Comparison of ENCODE assay signal across 8 cellular contexts in genomic region chr17:75645889-75646625, GRCh38. TPM values are rescaled to one million over a fixed set of nuclear protein-coding genes. Genes with fewer than 3 reads are reported as not detected.
A peak's percentile ranks its signal among the peaks of the same experiment; 100 is the strongest.
DNase-seq lines count a peak whose midpoint lies in the region; ATAC-seq, FAIRE-seq and TF ChIP-seq lines count a peak whose summit lies in the region.

No MANE protein-coding gene starts in this region.

- no peaks in the 10 kb centered on the region; the same call in 1 of the 2 replicates for H3K36me3 ChIP-seq in PC-9 (ENCODE audit: low read depth)
- peaks cover 0 to 6% of the 10 kb centered on the region in 2 donors for H3K36me3 ChIP-seq in prostate gland
- peaks cover 0 to 26% of the 10 kb centered on the region in 2 donors for H3K36me3 ChIP-seq in gastrocnemius medialis

- TF ChIP-seq CTCF in PC-9 (conservative IDR thresholded peaks at IDR 0.05), result no peak
- no peak for TF ChIP-seq CTCF in prostate gland (IDR thresholded peaks at IDR 0.05)
- TF ChIP-seq CTCF in gastrocnemius medialis (IDR thresholded peaks at IDR 0.05 in 4 of 5, conservative IDR thresholded peaks at IDR 0.05 in 1 of 5), result no peak

- intact Hi-C loops in PC-9 (cut with micrococcal nuclease; ENCODE audit: unreplicated experiment), result loop anchor here (1.0 to 5.0 kb wide), 3 partner anchors 39 to 114 kb away; no protein-coding TSS in a partner anchor
- intact Hi-C loops in prostate gland (cut with DNase I), result no loop called here
- intact Hi-C loops in gastrocnemius medialis (cut with DNase I; ENCODE audit: low total_unique reads), result no loop called here

- H3K4me2 ChIP-seq in PC-9, result peak overlapping the region; percentile 68

- H3K4me3 ChIP-seq in PC-9, result no peak overlapping the region
- no peak overlapping the region for H3K4me3 ChIP-seq in prostate gland
- no peak overlapping the region for H3K4me3 ChIP-seq in gastrocnemius medialis

- BruUV-seq in PC-9 (replicated peaks; lab: Mats Ljungman, UMichigan), result TSS peak; percentile 59

- H2AFZ ChIP-seq in PC-9, result no peak overlapping the region

- peaks cover 51% of the 10 kb centered on the region for H3K4me1 ChIP-seq in PC-9 (replicated peaks; ENCODE audit: insufficient read depth)
- peaks cover 13% of the 10 kb centered on the region for H3K4me1 ChIP-seq in prostate gland (replicated peaks)
- no peaks in the 10 kb centered on the region for H3K4me1 ChIP-seq in gastrocnemius medialis

- H3K27me3 ChIP-seq in PC-9 (ENCODE audit: insufficient read depth, low read depth) (no peaks in the 10 kb centered on the region), prostate gland (replicated peaks; ENCODE audit: insufficient read depth) (no peaks in the 10 kb centered on the region), gastrocnemius medialis (no peaks in the 10 kb centered on the region)

- H3K9me2 ChIP-seq in PC-9 (ENCODE audit: insufficient read depth), result no peaks in the 10 kb centered on the region

- POLR2A ChIA-PET in PC-9 (lab: Charles Lee; ENCODE audit: unreplicated experiment), result interaction anchor here (0.5 to 1.4 kb wide), 10 partner anchors 9 to 401 kb away, joined by 3 to 7 read pairs (median 4); partner anchors contain the start of gene SMIM5

- WGBS in prostate gland, result 44% methylated on average over 16 of the region's 16 CpGs

- peaks cover 43% of the 10 kb centered on the region for H3F3A ChIP-seq in PC-9 (ENCODE audit: insufficient read depth, low read depth)

- FAIRE-seq in frontal cortex (lab: Jason Lieb, UNC), result peak; percentile 3

- H3K79me2 ChIP-seq in PC-9 (ENCODE audit: low read depth), result 0 out of 2 replicates have a peak, but pooled peaks cover 6% of the 10 kb centered on the region

- no peaks in the 10 kb centered on the region for H3K9me3 ChIP-seq in PC-9 (ENCODE audit: insufficient read depth, low read depth)
- no peaks in the 10 kb centered on the region for H3K9me3 ChIP-seq in prostate gland
- no peaks in the 10 kb centered on the region for H3K9me3 ChIP-seq in gastrocnemius medialis

- no peaks in the 10 kb centered on the region for H4K20me1 ChIP-seq in PC-9 (ENCODE audit: insufficient read depth)

- peak; percentile 57 for TF ChIP-seq POLR2A in prostate gland (IDR thresholded peaks at IDR 0.05)
- no peak for TF ChIP-seq POLR2A in gastrocnemius medialis (IDR thresholded peaks at IDR 0.05)

- in situ Hi-C loops in gastrocnemius medialis (cut with MboI; ENCODE audit: low sequenced_read_pairs in 4 of 4), result no loop called here

- DNase-seq in PC-9, result peak; percentile 84 to 85
- peak; percentile 37 to 44 for DNase-seq in frontal cortex (ENCODE audit: low spot score in 2 of 2)
- peak; percentile 61 for DNase-seq in prostate gland (ENCODE audit: low spot score)
- no peak for DNase-seq in gastrocnemius medialis
- DNase-seq in NCI-H1105 treated with DMSO at 0.1 percent for 48 hours (lab: John Stamatoyannopoulos, UW), result no peak
- DNase-seq in SKM-1 (lab: John Stamatoyannopoulos, UW; ENCODE audit: unreplicated experiment), result no peak

- ATAC-seq in GM18498 (IDR thresholded peaks at IDR 0.05; ENCODE audit: unreplicated experiment), result peak; percentile 85
- peak; percentile 77 for ATAC-seq in HG02588 (IDR thresholded peaks at IDR 0.05; ENCODE audit: unreplicated experiment)
- no peak for ATAC-seq in gastrocnemius medialis

- CTCF ChIA-PET in PC-9 (lab: Charles Lee), result interaction anchor here (0.6 to 4.1 kb wide), 6 partner anchors 8 to 230 kb away, joined by 3 to 40 read pairs (median 6); partner anchors contain the start of gene SMIM5

- H3K27ac ChIP-seq in PC-9 (peak overlapping the region; percentile 92), prostate gland (peak overlapping the region; percentile 33 to 67), gastrocnemius medialis (no peak overlapping the region)

RNA-seq across cellular contexts. Expression of gene SMIM5, which starts 12.8 kb away (rescaled TPM):
- 0.31 and 0.40 TPM in 2 replicates for total RNA-seq in PC-9 (2021)
- under 0.01 TPM for total RNA-seq in frontal cortex
- 1 to 10 TPM in 1 of 2 donors, under 1 TPM in 1; 0.27 to 4.1 TPM for total RNA-seq in prostate gland
- under 1 TPM in 1 of 4 donors, not detected in 3; 0.22 TPM for total RNA-seq in gastrocnemius medialis

RNA-seq across cellular contexts. Expression of gene RECQL5, which starts 20.9 kb away (rescaled TPM):
- total RNA-seq in PC-9 (2021), result 41.0 and 44.2 TPM in 2 replicates
- total RNA-seq in frontal cortex, result 6.1 TPM
- total RNA-seq in prostate gland, result 100 to 1,000 TPM in 1 of 2 donors, 10 to 100 TPM in 1; 33.6 to 132 TPM
- total RNA-seq in gastrocnemius medialis, result 10 to 100 TPM in 1 of 4 donors, 1 to 10 TPM in 3; 5.3 to 17.5 (median 7.4) TPM

RNA-seq across cellular contexts. Expression of gene SAP30BP, which starts 21.1 kb away (rescaled TPM):
- 79.5 and 80.3 TPM in 2 replicates for total RNA-seq in PC-9 (2021)
- total RNA-seq in frontal cortex, result 39.9 TPM
- total RNA-seq in prostate gland, result 10 to 100 TPM; 50.4 to 72.3 TPM
- 10 to 100 TPM; 42.0 to 64.0 (median 50.1) TPM for total RNA-seq in gastrocnemius medialis

RNA-seq across cellular contexts. Expression of gene MYO15B, which starts 58.5 kb away (rescaled TPM):
- total RNA-seq in PC-9 (2021) (53.5 and 79.7 TPM in 2 replicates), frontal cortex (19.6 TPM), prostate gland (100 to 1,000 TPM in 1 of 2 donors, 10 to 100 TPM in 1; 86.5 to 214 TPM), gastrocnemius medialis (10 to 100 TPM in 2 of 4 donors, 1 to 10 TPM in 2; 4.5 to 34.6 (median 14.3) TPM)

Comparison
In these comparisons a context has a peak if more than half of its experiments do, and no peak if none do; other contexts are left out.
1. ATAC-seq: peak in GM18498 (single experiment) and HG02588 (single experiment); none in gastrocnemius medialis (0 of 2).
2. DNase-seq: peak in PC-9 (2 of 2), frontal cortex (2 of 2) and prostate gland (single experiment); none in gastrocnemius medialis (0 of 2), NCI-H1105 treated with DMSO at 0.1 percent for 48 hours (single experiment) and SKM-1 (single experiment).
3. H3K27ac ChIP-seq: peak in PC-9 (single experiment) and prostate gland (2 of 2); none in gastrocnemius medialis (0 of 4).